8 cellular contexts compared by ENCODE assay signal in the genomic region with DNA sequence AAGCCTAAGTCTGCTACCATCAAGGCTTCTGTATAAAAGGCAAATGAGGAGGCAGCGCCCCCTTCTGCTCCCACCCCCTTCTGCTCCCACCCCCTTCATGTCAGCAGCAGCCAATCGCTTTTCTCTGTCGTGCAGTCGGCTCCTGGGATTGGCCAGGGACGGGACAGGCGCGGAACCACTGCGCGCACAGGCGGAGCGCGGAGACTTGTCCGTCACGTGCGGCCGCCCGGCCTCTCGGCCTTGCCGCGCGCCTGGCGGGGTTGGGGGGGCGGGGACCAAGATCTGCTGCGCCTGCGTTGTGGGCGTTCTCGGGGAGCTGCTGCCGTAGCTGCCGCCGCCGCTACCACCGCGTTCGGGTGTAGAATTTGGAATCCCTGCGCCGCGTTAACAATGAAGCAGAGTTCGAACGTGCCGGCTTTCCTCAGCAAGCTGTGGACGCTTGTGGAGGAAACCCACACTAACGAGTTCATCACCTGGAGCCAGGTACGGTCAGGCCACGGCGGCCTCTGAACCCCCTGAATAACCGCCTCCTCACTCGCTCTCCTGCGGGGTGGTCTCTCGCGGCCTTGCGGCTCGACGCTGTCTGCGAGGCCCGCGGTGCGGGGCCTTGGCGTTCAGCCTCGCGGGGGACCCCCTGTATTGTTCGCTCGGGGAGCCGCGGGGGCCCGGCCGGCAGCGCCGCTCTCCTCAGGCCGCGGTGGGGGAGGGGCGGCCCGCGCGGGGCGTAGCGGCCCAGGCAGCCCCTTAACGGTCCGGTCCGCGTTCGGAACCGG. TPM values are rescaled to one million over a fixed set of nuclear protein-coding genes. Genes with fewer than 3 reads are reported as not detected.
DNase-seq lines count a peak whose midpoint lies in the region; ATAC-seq and TF ChIP-seq lines count a peak whose summit lies in the region.

A gene with protein sequence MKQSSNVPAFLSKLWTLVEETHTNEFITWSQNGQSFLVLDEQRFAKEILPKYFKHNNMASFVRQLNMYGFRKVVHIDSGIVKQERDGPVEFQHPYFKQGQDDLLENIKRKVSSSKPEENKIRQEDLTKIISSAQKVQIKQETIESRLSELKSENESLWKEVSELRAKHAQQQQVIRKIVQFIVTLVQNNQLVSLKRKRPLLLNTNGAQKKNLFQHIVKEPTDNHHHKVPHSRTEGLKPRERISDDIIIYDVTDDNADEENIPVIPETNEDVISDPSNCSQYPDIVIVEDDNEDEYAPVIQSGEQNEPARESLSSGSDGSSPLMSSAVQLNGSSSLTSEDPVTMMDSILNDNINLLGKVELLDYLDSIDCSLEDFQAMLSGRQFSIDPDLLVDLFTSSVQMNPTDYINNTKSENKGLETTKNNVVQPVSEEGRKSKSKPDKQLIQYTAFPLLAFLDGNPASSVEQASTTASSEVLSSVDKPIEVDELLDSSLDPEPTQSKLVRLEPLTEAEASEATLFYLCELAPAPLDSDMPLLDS (plus strand): TSS at position 305 of the 773 bp plus-strand sequence. CDS start 86 bp downstream, at position 391.

- no peaks in the 10 kb centered on the region for H3K27me3 ChIP-seq in AG04450 (ENCODE audit: control insufficient read depth, insufficient read depth, low read length)

- peak; percentile 99 for ATAC-seq in GM18907 (IDR thresholded peaks at IDR 0.05; ENCODE audit: unreplicated experiment)
- peak; percentile 98 for ATAC-seq in HG03159 (IDR thresholded peaks at IDR 0.05; ENCODE audit: unreplicated experiment)
- ATAC-seq in WTC11 = peak; percentile 100

- no peaks in the 10 kb centered on the region; the same call in 1 of the 2 replicates for H3K9me3 ChIP-seq in AG04450 (ENCODE audit: control insufficient read depth, insufficient read depth, low read length)

- peak within 1 kb of the TSS; percentile 78; the same call in 1 of the 2 replicates for H3K27ac Mint-ChIP-seq in WTC11

- CTCF ChIA-PET in AG04450 (lab: Charles Lee) (interaction anchor here (0.7 to 1.5 kb wide), 9 partner anchors 9 to 71 kb away, joined by 3 to 8 read pairs (median 4); no protein-coding TSS in a partner anchor), WTC11 (lab: Charles Lee) (interaction anchor here (0.6 to 1.5 kb wide), 6 partner anchors 18 to 615 kb away, joined by 3 to 5 read pairs (median 3); no protein-coding TSS in a partner anchor)

- H3K36me3 Mint-ChIP-seq in WTC11 = no peaks in the 10 kb centered on the region

- peaks cover 9% of the 10 kb centered on the region for H3K4me1 Mint-ChIP-seq in WTC11

- TF ChIP-seq CTCF in AG04450 (IDR thresholded peaks at IDR 0.05; ENCODE audit: low read depth, low read length) = peak; percentile 29
- TF ChIP-seq CTCF in WTC11 (IDR thresholded peaks at IDR 0.05) = peak; percentile 28; the same call in 1 of the 2 replicates

- no peaks in the 10 kb centered on the region for H3K9me3 Mint-ChIP-seq in WTC11

- H3K27ac ChIP-seq in AG04450 (ENCODE audit: low read depth, low read length) (peak within 1 kb of the TSS; percentile 77), caudate nucleus (ENCODE audit: low read depth, low read length) (peak within 1 kb of the TSS; percentile 89)

- H3K27me3 Mint-ChIP-seq in WTC11 (ENCODE audit: low read depth) = peaks cover 55% of the 10 kb centered on the region

- DNase-seq in AG04450 (ENCODE audit: low read depth, low spot score) = peak; percentile 98
- peak; percentile 81 for DNase-seq in NCI-H2227 treated with DMSO at 0.1 percent for 48 hours (lab: John Stamatoyannopoulos, UW)
- DNase-seq in WTC11 (ENCODE audit: low spot score) = peak; percentile 95
- DNase-seq in caudate nucleus (lab: John Stamatoyannopoulos, UW) = peak; percentile 73 to 99 (median 97)
- peak; percentile 97 for DNase-seq in inferior parietal cortex (ENCODE audit: extremely low spot score)
- DNase-seq in stimulated activated CD4-positive, alpha-beta T cell treated with anti-CD3 and anti-CD28 coated beads, Interleukin-12 subunit alpha, Interleukin-12 subunit beta, amount 100 ng/mL, for 24 hours (ENCODE audit: low read depth in 2 of 2) = peak; percentile 88 to 89

- POLR2A ChIA-PET in AG04450 (lab: Yijun Ruan, JAX) (interaction anchor here (1.4 kb wide), 1 partner anchor 72 kb away, joined by 6 read pairs; the partner anchor contains the start of gene SERINC1), WTC11 (lab: Charles Lee) (interaction anchor here (1.0 to 1.1 kb wide), 3 partner anchors 72 to 212 kb away, joined by 3 to 4 read pairs (median 3); partner anchors contain the start of gene SERINC1)

- H3K4me3 ChIP-seq in AG04450 (ENCODE audit: low read depth, low read length) = peak within 1 kb of the TSS; percentile 96

- peak within 1 kb of the TSS; percentile 91 for H3K4me3 Mint-ChIP-seq in WTC11

TF ChIP-seq in WTC11, 78 proteins besides CTCF, POLR2A, EP300 and RAD21 (continues in another document):
- peak; percentile 61; the same call in 1 of the 2 replicates for TF ChIP-seq E2F4 (CRISPR knock-in tag; IDR thresholded peaks at IDR 0.05; ENCODE audit: borderline replicate concordance, low read depth)
- TF ChIP-seq ELF4 (CRISPR knock-in tag; IDR thresholded peaks at IDR 0.05; ENCODE audit: low read depth) = 0 out of 2 replicates have a peak, but pooled peaks have one; percentile 16
- peak; percentile 62; the same call in 1 of the 2 replicates for TF ChIP-seq ETV6 (CRISPR knock-in tag; IDR thresholded peaks at IDR 0.05)
- TF ChIP-seq ESRRA (CRISPR knock-in tag; IDR thresholded peaks at IDR 0.05; ENCODE audit: borderline replicate concordance) = 0 out of 2 replicates have a peak, but pooled peaks have one; percentile 39
- no peak for TF ChIP-seq ZMAT4 (CRISPR knock-in tag; IDR thresholded peaks at IDR 0.05)
- no peak for TF ChIP-seq GRHL2 (CRISPR knock-in tag; IDR thresholded peaks at IDR 0.05; ENCODE audit: insufficient replicate concordance, severe bottlenecking)
- TF ChIP-seq NFYB (CRISPR knock-in tag; conservative IDR thresholded peaks at IDR 0.05; ENCODE audit: low read depth) = peak; percentile 83
- TF ChIP-seq, protein P1, sequence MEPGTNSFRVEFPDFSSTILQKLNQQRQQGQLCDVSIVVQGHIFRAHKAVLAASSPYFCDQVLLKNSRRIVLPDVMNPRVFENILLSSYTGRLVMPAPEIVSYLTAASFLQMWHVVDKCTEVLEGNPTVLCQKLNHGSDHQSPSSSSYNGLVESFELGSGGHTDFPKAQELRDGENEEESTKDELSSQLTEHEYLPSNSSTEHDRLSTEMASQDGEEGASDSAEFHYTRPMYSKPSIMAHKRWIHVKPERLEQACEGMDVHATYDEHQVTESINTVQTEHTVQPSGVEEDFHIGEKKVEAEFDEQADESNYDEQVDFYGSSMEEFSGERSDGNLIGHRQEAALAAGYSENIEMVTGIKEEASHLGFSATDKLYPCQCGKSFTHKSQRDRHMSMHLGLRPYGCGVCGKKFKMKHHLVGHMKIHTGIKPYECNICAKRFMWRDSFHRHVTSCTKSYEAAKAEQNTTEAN (CRISPR knock-in tag; IDR thresholded peaks at IDR 0.05) = 0 out of 2 replicates have a peak, but pooled peaks have one; percentile 51
- TF ChIP-seq FOXP1 (CRISPR knock-in tag; IDR thresholded peaks at IDR 0.05; ENCODE audit: borderline replicate concordance) = peak; percentile 67; the same call in 1 of the 2 replicates
- no peak for TF ChIP-seq ZNF317 (CRISPR knock-in tag; IDR thresholded peaks at IDR 0.05; ENCODE audit: borderline replicate concordance, low read depth)
- TF ChIP-seq, protein P2, sequence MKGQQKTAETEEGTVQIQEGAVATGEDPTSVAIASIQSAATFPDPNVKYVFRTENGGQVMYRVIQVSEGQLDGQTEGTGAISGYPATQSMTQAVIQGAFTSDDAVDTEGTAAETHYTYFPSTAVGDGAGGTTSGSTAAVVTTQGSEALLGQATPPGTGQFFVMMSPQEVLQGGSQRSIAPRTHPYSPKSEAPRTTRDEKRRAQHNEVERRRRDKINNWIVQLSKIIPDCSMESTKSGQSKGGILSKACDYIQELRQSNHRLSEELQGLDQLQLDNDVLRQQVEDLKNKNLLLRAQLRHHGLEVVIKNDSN (CRISPR knock-in tag; IDR thresholded peaks at IDR 0.05) = peak; percentile 92
- no peak for TF ChIP-seq ATF1 (CRISPR knock-in tag; IDR thresholded peaks at IDR 0.05)
- TF ChIP-seq FOXP4 (CRISPR knock-in tag; IDR thresholded peaks at IDR 0.05) = 0 out of 2 replicates have a peak, but pooled peaks have one; percentile 55
- no peak for TF ChIP-seq ZNF263 (CRISPR knock-in tag; IDR thresholded peaks at IDR 0.05; ENCODE audit: low read depth)

RNA-seq across cellular contexts. Expression of the gene that starts here (rescaled TPM):
- polyA plus RNA-seq in AG04450 (2011; rRNA removed) = 26.7 and 34.4 TPM in 2 replicates
- polyA minus RNA-seq in AG04450 (2011; rRNA and poly(A)+ RNA removed) = 16.6 and 24.6 TPM in 2 replicates
- 10.6 to 12.1 TPM (median 11.8 TPM) in 3 replicates for total RNA-seq in WTC11 (2021)

Comparison
In these comparisons a context has a peak if more than half of its experiments do, and no peak if none do; other contexts are left out.
1. Peak in every context shown above with its lines: DNase-seq, ATAC-seq, H3K4me3 ChIP-seq and H3K27ac ChIP-seq.